ENCODE assay signal across 10 cellular contexts in the genomic region with DNA sequence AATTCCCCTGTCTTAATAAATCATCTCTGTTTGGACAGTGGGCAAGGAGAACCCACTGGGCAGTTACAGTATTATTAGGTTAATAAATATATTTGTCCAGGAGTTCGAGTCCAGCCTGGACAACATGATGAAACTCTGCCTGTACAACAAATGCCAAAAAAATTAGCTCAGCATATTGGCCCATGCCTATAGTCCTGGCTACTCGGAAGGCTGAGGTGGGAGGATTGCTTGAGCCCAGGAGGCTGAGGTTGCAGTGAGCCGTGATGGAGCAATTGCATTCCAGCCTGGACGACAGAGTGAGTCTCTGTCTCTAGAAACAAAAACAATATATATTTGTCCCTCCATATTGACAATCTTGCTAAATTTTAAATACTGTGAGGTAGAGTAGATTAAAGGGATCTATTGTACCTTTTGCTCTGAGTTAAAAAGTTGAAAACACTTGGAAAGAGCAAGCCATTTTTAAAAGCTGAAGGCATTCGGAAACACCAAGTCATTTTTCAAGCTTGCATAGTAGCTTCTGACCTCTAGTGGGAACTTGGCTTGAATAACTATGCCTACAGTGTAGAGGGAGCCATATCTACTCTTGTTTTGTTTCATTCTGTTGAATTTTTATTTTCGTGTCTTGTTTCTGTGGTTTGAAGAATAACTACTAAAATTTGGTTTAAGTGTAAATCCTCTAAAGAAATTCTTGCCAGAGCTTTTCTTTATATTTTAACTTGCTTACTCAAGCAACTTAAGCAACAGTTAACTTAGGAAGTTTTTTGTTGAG. TPM values are rescaled to one million over a fixed set of nuclear protein-coding genes. Genes with fewer than 3 reads are reported as not detected.
DNase-seq lines count a peak whose midpoint lies in the region; ATAC-seq and TF ChIP-seq lines count a peak whose summit lies in the region.
"Had no signal": no experiment of that assay in that cellular context is flagged by ENCODE, and none has a peak within 500 bp of the region (broad histone marks: within the 10 kb centered on the region; RNA-seq: fewer than 3 reads in every experiment).

No MANE protein-coding gene starts in this region.

- ATAC-seq in activated CD8-positive, alpha-beta memory T cell treated with anti-CD3 and anti-CD28 coated beads, Interleukin-2, amount 10 ng/mL, durations not matched to agents 7 days and 5 days, result no peak
- ATAC-seq: Panc1 had no signal

- DNase-seq in SIG-M5 treated with dmso at 0.1 percent for 504 hours (lab: John Stamatoyannopoulos, UW; ENCODE audit: unreplicated experiment) (peak; percentile 21), SIG-M5 (lab: John Stamatoyannopoulos, UW) (no peak), NB4 (ENCODE audit: low read depth) (peak; percentile 30), endothelial cell (ENCODE audit: low spot score) (no peak), stromal cell of bone marrow (ENCODE audit: low read depth) (peak; percentile 42), GOT3 (lab: John Stamatoyannopoulos, UW) (no peak), NCI-H774 (lab: John Stamatoyannopoulos, UW) (no peak)
- no peak for DNase-seq in activated CD8-positive, alpha-beta memory T cell treated with anti-CD3 and anti-CD28 coated beads, Interleukin-2, amount 10 ng/mL, durations not matched to agents 7 days and 5 days

- peak overlapping the region; percentile 24 for H3K27ac Mint-ChIP-seq in endothelial cell (ENCODE audit: unreplicated experiment)
- H3K27ac Mint-ChIP-seq in activated CD8-positive, alpha-beta memory T cell treated with anti-CD3 and anti-CD28 coated beads, Interleukin-2, amount 10 ng/mL, durations not matched to agents 7 days and 5 days, result no peak overlapping the region

- H3K4me3 Mint-ChIP-seq in endothelial cell (ENCODE audit: unreplicated experiment), result no peak overlapping the region
- H3K4me3 Mint-ChIP-seq in activated CD8-positive, alpha-beta memory T cell treated with anti-CD3 and anti-CD28 coated beads, Interleukin-2, amount 10 ng/mL, durations not matched to agents 7 days and 5 days, result no peak overlapping the region
- H3K4me3 Mint-ChIP-seq: central memory CD8-positive, alpha-beta T cell had no signal

- H3K27me3 Mint-ChIP-seq in endothelial cell (ENCODE audit: unreplicated experiment), result peaks cover 1% of the 10 kb centered on the region
- H3K27me3 Mint-ChIP-seq in activated CD8-positive, alpha-beta memory T cell treated with anti-CD3 and anti-CD28 coated beads, Interleukin-2, amount 10 ng/mL, durations not matched to agents 7 days and 5 days, result no peaks in the 10 kb centered on the region
- H3K27me3 Mint-ChIP-seq: central memory CD8-positive, alpha-beta T cell had no signal

- no peaks in the 10 kb centered on the region for H3K9me3 Mint-ChIP-seq in endothelial cell (ENCODE audit: unreplicated experiment)
- no peaks in the 10 kb centered on the region for H3K9me3 Mint-ChIP-seq in activated CD8-positive, alpha-beta memory T cell treated with anti-CD3 and anti-CD28 coated beads, Interleukin-2, amount 10 ng/mL, durations not matched to agents 7 days and 5 days (ENCODE audit: low read depth)
- H3K9me3 Mint-ChIP-seq: central memory CD8-positive, alpha-beta T cell had no signal

- no peaks in the 10 kb centered on the region for H3K36me3 Mint-ChIP-seq in endothelial cell (ENCODE audit: low read depth, unreplicated experiment)
- H3K36me3 Mint-ChIP-seq in activated CD8-positive, alpha-beta memory T cell treated with anti-CD3 and anti-CD28 coated beads, Interleukin-2, amount 10 ng/mL, durations not matched to agents 7 days and 5 days, result no peaks in the 10 kb centered on the region

- no peak for TF ChIP-seq CTCF in NB4 (IDR thresholded peaks at IDR 0.05; ENCODE audit: low read depth, low read length)
- no peak for TF ChIP-seq CTCF in endothelial cell (IDR thresholded peaks at IDR 0.05; ENCODE audit: unreplicated experiment)

- no peaks in the 10 kb centered on the region for H3K4me1 Mint-ChIP-seq in endothelial cell (ENCODE audit: unreplicated experiment)
- H3K4me1 Mint-ChIP-seq in activated CD8-positive, alpha-beta memory T cell treated with anti-CD3 and anti-CD28 coated beads, Interleukin-2, amount 10 ng/mL, durations not matched to agents 7 days and 5 days, result no peaks in the 10 kb centered on the region
- H3K4me1 Mint-ChIP-seq: central memory CD8-positive, alpha-beta T cell had no signal

- no peak overlapping the region for H3K4me3 ChIP-seq in NB4 (ENCODE audit: low read depth, low read length)

- CTCF ChIA-PET in activated CD8-positive, alpha-beta memory T cell treated with anti-CD3 and anti-CD28 coated beads, Interleukin-2, amount 10 ng/mL, durations not matched to agents 7 days and 5 days (lab: Charles Lee), result interaction anchor here (0.7 kb wide), 1 partner anchor 13 kb away, joined by 3 read pairs; no protein-coding TSS in a partner anchor

- TF ChIP-seq POLR2A in NB4 (IDR thresholded peaks at IDR 0.05; ENCODE audit: extremely low read depth, insufficient read length), result no peak

RNA-seq across cellular contexts. Expression of a gene that starts 14.6 kb away (rescaled TPM):
- 14.1 TPM for total RNA-seq in endothelial cell (ENCODE audit: unreplicated experiment)
- 10 to 100 TPM; 14.5 to 14.7 TPM for total RNA-seq in activated CD8-positive, alpha-beta memory T cell treated with anti-CD3 and anti-CD28 coated beads, Interleukin-2, amount 10 ng/mL, durations not matched to agents 7 days and 5 days

Comparison
In these comparisons a context has a peak if more than half of its experiments do, and no peak if none do; other contexts are left out.
1. DNase-seq: peak in SIG-M5 treated with dmso at 0.1 percent for 504 hours (single experiment), NB4 (single experiment) and stromal cell of bone marrow (single experiment); none in SIG-M5 (single experiment), endothelial cell (single experiment), activated CD8-positive, alpha-beta memory T cell treated with anti-CD3 and anti-CD28 coated beads, Interleukin-2, amount 10 ng/mL, durations not matched to agents 7 days and 5 days (single experiment), GOT3 (single experiment) and NCI-H774 (single experiment).